Comparison of ENCODE assay signal across 8 cellular contexts in the genomic region with DNA sequence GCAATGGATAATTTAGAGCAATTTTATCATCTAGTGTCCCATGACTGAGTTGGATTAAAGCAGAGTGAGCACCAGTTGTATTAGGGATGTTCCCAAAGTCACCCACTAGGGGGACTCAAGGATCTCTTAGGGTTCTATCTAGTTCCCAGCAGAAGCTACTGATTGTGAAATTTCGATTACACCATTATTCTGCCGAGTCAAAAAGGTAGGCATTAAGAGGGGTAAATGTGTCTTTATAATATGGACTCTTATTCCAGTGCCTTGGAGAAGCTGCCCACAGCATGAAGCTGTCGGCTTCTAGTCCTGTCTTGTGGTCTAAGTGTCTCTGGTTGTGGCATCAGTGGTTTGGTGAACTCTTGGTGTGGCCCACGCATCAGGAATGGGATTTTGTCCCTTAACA. TPM values are rescaled to one million over a fixed set of nuclear protein-coding genes. Genes with fewer than 3 reads are reported as not detected.
A peak's percentile ranks its signal among the peaks of the same experiment; 100 is the strongest.
DNase-seq lines count a peak whose midpoint lies in the region; ATAC-seq and TF ChIP-seq lines count a peak whose summit lies in the region.

No MANE protein-coding gene starts in this region.

- peak; percentile 87 for TF ChIP-seq RAD21 in SK-N-SH (IDR thresholded peaks at IDR 0.05; ENCODE audit: low read length)

- H3K4me2 ChIP-seq in SK-N-SH: no peak overlapping the region

- no peaks in the 10 kb centered on the region for H3K36me3 ChIP-seq in CD8-positive, alpha-beta T cell (ENCODE audit: insufficient read depth, low read length)
- peaks cover 0 to 8% of the 10 kb centered on the region in 2 experiments for H3K36me3 ChIP-seq in SK-N-SH (replicated peaks in 1 of 2; ENCODE audit: control insufficient read depth in 1 of 2, insufficient read depth in 2 of 2, low read length in 1 of 2)
- no peaks in the 10 kb centered on the region for H3K36me3 ChIP-seq in endodermal cell (ENCODE audit: control insufficient read depth, insufficient read depth, low read length)
- H3K36me3 ChIP-seq in aorta (ENCODE audit: control insufficient read depth in 1 of 2, insufficient read depth in 2 of 2, low read length in 1 of 2): no peaks in the 10 kb centered on the region

- CTCF ChIA-PET in CD8-positive, alpha-beta T cell (lab: Charles Lee): interaction anchor here (0.7 to 2.2 kb wide), 26 partner anchors 9 to 236 kb away, joined by 3 to 14 read pairs (median 4); a partner anchor contains a TSS
- CTCF ChIA-PET in SK-N-SH (lab: Yijun Ruan, JAX): interaction anchor here (0.5 to 6.5 kb wide), 54 partner anchors 9 to 455 kb away, joined by 3 to 142 read pairs (median 4); a partner anchor contains a TSS

- peaks cover 15% of the 10 kb centered on the region; the same call in 1 of the 2 replicates for H3K79me2 ChIP-seq in SK-N-SH (ENCODE audit: insufficient read depth)

- no peak overlapping the region for H3K4me3 ChIP-seq in CD8-positive, alpha-beta T cell (ENCODE audit: low read depth, low read length)
- H3K4me3 ChIP-seq in LNCaP clone FGC (ENCODE audit: low read depth, low read length): no peak overlapping the region
- no peak overlapping the region; a peak in 1 of 4 replicates for H3K4me3 ChIP-seq in SK-N-SH (ENCODE audit: low read depth in 2 of 2, low read length in 1 of 2)
- H3K4me3 ChIP-seq in endodermal cell (ENCODE audit: low read length): no peak overlapping the region
- H3K4me3 ChIP-seq in aorta (ENCODE audit: low read length in 2 of 2): no peak overlapping the region

- peaks cover 19% of the 10 kb centered on the region; the same call in 1 of the 2 replicates for H4K20me1 ChIP-seq in SK-N-SH (ENCODE audit: insufficient read depth)

- H3K9me3 Mint-ChIP-seq in CD8-positive, alpha-beta T cell: no peaks in the 10 kb centered on the region
- no peaks in the 10 kb centered on the region for H3K9me3 Mint-ChIP-seq in endodermal cell
- no peaks in the 10 kb centered on the region for H3K9me3 Mint-ChIP-seq in memory B cell

- H3K27me3 Mint-ChIP-seq in CD8-positive, alpha-beta T cell (ENCODE audit: low read depth): peaks cover 6% of the 10 kb centered on the region
- no peaks in the 10 kb centered on the region for H3K27me3 Mint-ChIP-seq in endodermal cell (ENCODE audit: insufficient read depth)
- peaks cover 2% of the 10 kb centered on the region for H3K27me3 Mint-ChIP-seq in memory B cell

- intact Hi-C loops in CD8-positive, alpha-beta T cell (cut with DNase I, micrococcal nuclease): loop anchor here (1.0 to 5.0 kb wide), 4 partner anchors 97 to 534 kb away; no protein-coding TSS in a partner anchor
- intact Hi-C loops in aorta (cut with DNase I): loop anchor here (1.0 to 2.0 kb wide), 2 partner anchors 97 kb away; no protein-coding TSS in a partner anchor

- peak; percentile 67 for ATAC-seq in CD8-positive, alpha-beta T cell
- ATAC-seq in GM18502 (IDR thresholded peaks at IDR 0.05; ENCODE audit: poor library complexity, unreplicated experiment): peak; percentile 64
- peak; percentile 97 for ATAC-seq in memory B cell (ENCODE audit: low read depth)
- ATAC-seq in aorta (ENCODE audit: low FRiP score): peak; percentile 91
- ATAC-seq in GM19023 (IDR thresholded peaks at IDR 0.05; ENCODE audit: unreplicated experiment): no peak

- WGBS in SK-N-SH (ENCODE audit: low lambda C conversion rate): 72% methylated on average over 4 of the region's 4 CpGs
- WGBS in endodermal cell (ENCODE audit: insufficient coverage in 1 of 2, insufficient read length in 1 of 2), 2 experiments: 87 to 100% methylated on average over 2 to 4 of the region's 4 CpGs
- 42 to 45% methylated on average over 4 of the region's 4 CpGs for WGBS in aorta, 2 donors

- no peaks in the 10 kb centered on the region for H3K9me3 ChIP-seq in CD8-positive, alpha-beta T cell (ENCODE audit: low read length)
- H3K9me3 ChIP-seq in SK-N-SH: no peaks in the 10 kb centered on the region
- no peaks in the 10 kb centered on the region for H3K9me3 ChIP-seq in endodermal cell (ENCODE audit: control insufficient read depth, low read length)
- H3K9me3 ChIP-seq in aorta (ENCODE audit: control insufficient read depth, low read length): no peaks in the 10 kb centered on the region

- peak in 3 of 7 experiments; percentile 22 to 45 (median 40) for DNase-seq in CD8-positive, alpha-beta T cell
- peak; percentile 32 for DNase-seq in LNCaP clone FGC (ENCODE audit: low read depth)
- DNase-seq in SK-N-SH: peak; percentile 81
- peak; percentile 73 for DNase-seq in endodermal cell
- DNase-seq in memory B cell (ENCODE audit: low spot score in 2 of 2): peak; percentile 44 to 70
- no peak for DNase-seq in aorta

- H3K4me1 Mint-ChIP-seq in CD8-positive, alpha-beta T cell (ENCODE audit: low read depth): peaks cover 27% of the 10 kb centered on the region
- H3K4me1 Mint-ChIP-seq in endodermal cell: peaks cover 14% of the 10 kb centered on the region
- H3K4me1 Mint-ChIP-seq in memory B cell: peaks cover 6% of the 10 kb centered on the region

- H3K27me3 ChIP-seq in CD8-positive, alpha-beta T cell (ENCODE audit: insufficient read depth, low read length): no peaks in the 10 kb centered on the region
- H3K27me3 ChIP-seq in SK-N-SH (ENCODE audit: insufficient read depth) (no peaks in the 10 kb centered on the region), endodermal cell (ENCODE audit: control insufficient read depth, insufficient read depth, low read length, poor library complexity, severe bottlenecking) (no peaks in the 10 kb centered on the region), aorta (ENCODE audit: control insufficient read depth in 1 of 2, insufficient read depth in 2 of 2, low read length in 1 of 2) (no peaks in the 10 kb centered on the region)

- no peaks in the 10 kb centered on the region for H3K9me2 ChIP-seq in SK-N-SH

- POLR2A ChIA-PET in CD8-positive, alpha-beta T cell (lab: Charles Lee): no interaction called here
- POLR2A ChIA-PET in SK-N-SH (lab: Yijun Ruan, JAX): no interaction called here

- H3F3A ChIP-seq in SK-N-SH (replicated peaks; ENCODE audit: insufficient read depth): peaks cover 4% of the 10 kb centered on the region

- H3K36me3 Mint-ChIP-seq in CD8-positive, alpha-beta T cell: no peaks in the 10 kb centered on the region
- H3K36me3 Mint-ChIP-seq in endodermal cell (ENCODE audit: low read depth): peaks cover 3% of the 10 kb centered on the region
- H3K36me3 Mint-ChIP-seq in memory B cell: no peaks in the 10 kb centered on the region

- TF ChIP-seq CTCF in CD8-positive, alpha-beta T cell (IDR thresholded peaks at IDR 0.05): peak; percentile 89
- TF ChIP-seq CTCF in LNCaP clone FGC (IDR thresholded peaks at IDR 0.05; ENCODE audit: control insufficient read depth, extremely low read depth, insufficient read depth) (peak; percentile 73), SK-N-SH (IDR thresholded peaks at IDR 0.05) (peak; percentile 93), endodermal cell (conservative IDR thresholded peaks at IDR 0.05) (peak; percentile 97)

- no peak overlapping the region for H3K27ac ChIP-seq in CD8-positive, alpha-beta T cell (ENCODE audit: low read depth, low read length)
- H3K27ac ChIP-seq in SK-N-SH (ENCODE audit: low read depth in 2 of 2, low read length in 1 of 2): no peak overlapping the region
- H3K27ac ChIP-seq in endodermal cell (ENCODE audit: low read depth, low read length): no peak overlapping the region
- no peak overlapping the region for H3K27ac ChIP-seq in aorta (ENCODE audit: low read depth in 1 of 2, low read length in 2 of 2)

- H3K9ac ChIP-seq in SK-N-SH: no peak overlapping the region
- no peak overlapping the region for H3K9ac ChIP-seq in endodermal cell (ENCODE audit: extremely low read depth, low read length, poor library complexity, severe bottlenecking)

- no peak overlapping the region for H3K4me3 Mint-ChIP-seq in CD8-positive, alpha-beta T cell
- no peak overlapping the region for H3K4me3 Mint-ChIP-seq in endodermal cell
- H3K4me3 Mint-ChIP-seq in memory B cell: no peak overlapping the region

- no peak for TF ChIP-seq EP300 in SK-N-SH (IDR thresholded peaks at IDR 0.05; ENCODE audit: borderline replicate concordance in 1 of 2, low read depth in 1 of 2, low read length in 1 of 2)

- H2AFZ ChIP-seq in SK-N-SH (ENCODE audit: low read depth): no peak overlapping the region

- peaks cover 19% of the 10 kb centered on the region for H3K4me1 ChIP-seq in CD8-positive, alpha-beta T cell (ENCODE audit: insufficient read depth, low read length)
- peaks cover 0 to 4% of the 10 kb centered on the region in 2 experiments; a peak in 3 of 4 replicates for H3K4me1 ChIP-seq in SK-N-SH (ENCODE audit: control insufficient read depth in 1 of 2, insufficient read depth in 2 of 2, low read depth in 1 of 2, low read length in 1 of 2)
- H3K4me1 ChIP-seq in endodermal cell (ENCODE audit: control insufficient read depth, insufficient read depth, low read length): peaks cover 3% of the 10 kb centered on the region
- H3K4me1 ChIP-seq in aorta (ENCODE audit: control insufficient read depth in 1 of 2, insufficient read depth in 2 of 2, low read length in 2 of 2): no peaks in the 10 kb centered on the region

- no peak overlapping the region for H3K27ac Mint-ChIP-seq in CD8-positive, alpha-beta T cell
- H3K27ac Mint-ChIP-seq in endodermal cell (no peak overlapping the region), memory B cell (no peak overlapping the region)

TF ChIP-seq in SK-N-SH, 30 proteins besides CTCF, POLR2A, EP300 and RAD21:
- TF ChIP-seq GABPA (IDR thresholded peaks at IDR 0.05; ENCODE audit: low read depth) (no peak), SMC3 (IDR thresholded peaks at IDR 0.05; ENCODE audit: low read depth, low read length) (peak; percentile 78)

RNA-seq across cellular contexts. Expression of a gene that starts 53.3 kb away (rescaled TPM):
- 1 to 10 TPM; 4.4 to 7.6 TPM for total RNA-seq in CD8-positive, alpha-beta T cell
- polyA plus RNA-seq in SK-N-SH (2012; rRNA removed) (11.4 and 18.4 TPM in 2 replicates), aorta (10 to 100 TPM; 10.3 to 28.2 TPM)
- polyA plus RNA-seq in SK-N-SH (2012; cell fraction: cytosol; rRNA removed): 7.2 and 9.5 TPM in 2 replicates
- polyA plus RNA-seq in SK-N-SH (2012; cell fraction: nucleus; rRNA removed): 50.2 and 78.3 TPM in 2 replicates
- total RNA-seq in endodermal cell (10 to 100 TPM; 45.2 to 48.6 TPM), aorta (10 to 100 TPM; 23.9 to 40.4 TPM)
- polyA plus RNA-seq in endodermal cell (2013, experiment 1 of 2): 47.0 TPM
- polyA plus RNA-seq in endodermal cell (2013, experiment 2 of 2): 44.0 TPM

Comparison
In these comparisons a context has a peak if more than half of its experiments do, and no peak if none do; other contexts are left out.
1. DNase-seq: peak in LNCaP clone FGC (single experiment), SK-N-SH (single experiment), endodermal cell (single experiment) and memory B cell (2 of 2); none in aorta (0 of 2).
2. Peak in every context shown above with its lines, with median percentiles within 50 percentile points of each other: CTCF ChIP-seq.